ENCODE assay signal across 27 cellular contexts in genomic region chr14:43140453-43140852, GRCh38.
"Had no signal": no experiment of that assay in that cellular context is flagged by ENCODE, and none has a peak within 500 bp of the region (broad histone marks: within the 10 kb centered on the region; RNA-seq: fewer than 3 reads in every experiment).

No MANE protein-coding gene starts in this region.

- H3K4me3 ChIP-seq: colonic mucosa, coronary artery, dorsolateral prefrontal cortex, esophagus muscularis mucosa, esophagus squamous epithelium, gastrocnemius medialis, gastroesophageal sphincter, heart left ventricle, heart right ventricle had no signal

- H3K36me3 ChIP-seq: colonic mucosa, esophagus muscularis mucosa, esophagus squamous epithelium, gastrocnemius medialis, gastroesophageal sphincter, heart left ventricle, heart right ventricle had no signal

- DNase-seq: colonic mucosa; cortex of kidney; dermis blood vessel endothelial cell; dorsolateral prefrontal cortex; effector CD4-positive, alpha-beta T cell; effector CD8-positive, alpha-beta T cell; effector memory CD4-positive, alpha-beta T cell; effector memory CD8-positive, alpha-beta T cell; endodermal cell; erythroblast; esophagus squamous epithelium; foreskin fibroblast; foreskin keratinocyte; foreskin melanocyte; gastrocnemius medialis; glutamatergic neuron; head of caudate nucleus; heart left ventricle; heart right ventricle had no signal

- ATAC-seq: effector memory CD8-positive, alpha-beta T cell; esophagus mucosa; foreskin keratinocyte; gastrocnemius medialis; gastroesophageal sphincter; heart left ventricle; heart right ventricle had no signal

- H3K9me3 ChIP-seq: colonic mucosa, gastrocnemius medialis had no signal

- H3K27me3 ChIP-seq: colonic mucosa, dorsolateral prefrontal cortex, esophagus muscularis mucosa, esophagus squamous epithelium, foreskin keratinocyte, gastrocnemius medialis, gastroesophageal sphincter, heart left ventricle, heart right ventricle had no signal

- FAIRE-seq: colon, endometrium, endothelial cell of umbilical vein had no signal

- H3K4me1 ChIP-seq: colonic mucosa, esophagus muscularis mucosa, esophagus squamous epithelium, foreskin keratinocyte, gastrocnemius medialis, gastroesophageal sphincter, heart left ventricle, heart right ventricle had no signal

- H3K27ac ChIP-seq: colonic mucosa, coronary artery, dorsolateral prefrontal cortex, epithelial cell of prostate, esophagus muscularis mucosa, esophagus squamous epithelium, foreskin keratinocyte, gastrocnemius medialis, gastroesophageal sphincter, heart left ventricle, heart right ventricle had no signal
